ENCODE assay signal across 14 cellular contexts in genomic region chr9:17004500-17004899, GRCh38.
A peak's percentile ranks its signal among the peaks of the same experiment; 100 is the strongest.
DNase-seq lines count a peak whose midpoint lies in the region; ATAC-seq lines count a peak whose summit lies in the region.
"Had no signal": no experiment of that assay in that cellular context is flagged by ENCODE, and none has a peak within 500 bp of the region (broad histone marks: within the 10 kb centered on the region; RNA-seq: fewer than 3 reads in every experiment).

No MANE protein-coding gene starts in this region.

- H3K27me3 ChIP-seq in adipocyte (replicated peaks; ENCODE audit: control insufficient read depth, insufficient read depth, low read length), result no peaks in the 10 kb centered on the region
- H3K27me3 ChIP-seq in skeletal muscle satellite cell (ENCODE audit: control insufficient read depth, insufficient read depth, low read length), result no peaks in the 10 kb centered on the region
- H3K27me3 ChIP-seq: suprapubic skin had no signal

- H3K4me2 ChIP-seq in skeletal muscle satellite cell (ENCODE audit: low read length), result peak overlapping the region; percentile 72
- H3K4me2 ChIP-seq: PC-9 had no signal

- H3K9ac ChIP-seq in adipocyte (ENCODE audit: low read length), result peak overlapping the region; percentile 77
- H3K9ac ChIP-seq in skeletal muscle satellite cell (ENCODE audit: low read depth, low read length), result peak overlapping the region; percentile 22

- ATAC-seq in HG03457 (IDR thresholded peaks at IDR 0.05; ENCODE audit: unreplicated experiment) (no peak), HG02981 (IDR thresholded peaks at IDR 0.05; ENCODE audit: unreplicated experiment) (no peak)
- ATAC-seq: naive thymus-derived CD8-positive, alpha-beta T cell had no signal

- H3K36me3 ChIP-seq in adipocyte (ENCODE audit: control insufficient read depth, insufficient read depth, low read length, severe bottlenecking) (no peaks in the 10 kb centered on the region), skeletal muscle satellite cell (ENCODE audit: insufficient read depth, low read length) (no peaks in the 10 kb centered on the region)
- H3K36me3 ChIP-seq: suprapubic skin had no signal

- peak; percentile 75 for DNase-seq in HCEC 1CT
- peak; percentile 58 for DNase-seq in adipocyte (ENCODE audit: low read depth)
- peak; percentile 56 for DNase-seq in glomerular visceral epithelial cell (ENCODE audit: extremely low spot score)
- no peak for DNase-seq in NCI-H2029 (lab: John Stamatoyannopoulos, UW)
- DNase-seq in UCSD-AML1 (lab: John Stamatoyannopoulos, UW; ENCODE audit: unreplicated experiment), result no peak
- DNase-seq: activated CD4-positive, alpha-beta memory T cell treated with anti-CD3 and anti-CD28 coated beads for 36 hours; activated effector memory CD4-positive, alpha-beta T cell treated with anti-CD3 and anti-CD28 coated beads, Interleukin-2, amount 50 U/mL, for 16 hours; caudate nucleus; naive thymus-derived CD8-positive, alpha-beta T cell had no signal

- peaks cover 21% of the 10 kb centered on the region for H3K4me1 ChIP-seq in adipocyte (ENCODE audit: control insufficient read depth, insufficient read depth, low read length)
- peaks cover 22% of the 10 kb centered on the region for H3K4me1 ChIP-seq in skeletal muscle satellite cell (ENCODE audit: control insufficient read depth, insufficient read depth, low read length)

- H3K9me3 ChIP-seq in adipocyte (ENCODE audit: control insufficient read depth, low read length), result no peaks in the 10 kb centered on the region
- no peaks in the 10 kb centered on the region for H3K9me3 ChIP-seq in skeletal muscle satellite cell (replicated peaks; ENCODE audit: low read length)
- H3K9me3 ChIP-seq: suprapubic skin had no signal

- H3K4me3 ChIP-seq in adipocyte (ENCODE audit: low read length) (peak overlapping the region; percentile 75), skeletal muscle satellite cell (ENCODE audit: low read length) (peak overlapping the region; percentile 10)
- H3K4me3 ChIP-seq: PC-9, suprapubic skin had no signal

Comparison
In these comparisons a context has a peak if more than half of its experiments do, and no peak if none do; other contexts are left out.
1. DNase-seq: peak in HCEC 1CT (single experiment), adipocyte (single experiment) and glomerular visceral epithelial cell (single experiment); none in NCI-H2029 (single experiment) and UCSD-AML1 (single experiment).